In genomic region chr11:46594383-46594718, GRCh38 we compare ENCODE assay signal across 8 cellular contexts. TPM values are rescaled to one million over a fixed set of nuclear protein-coding genes. Genes with fewer than 3 reads are reported as not detected.
A peak's percentile ranks its signal among the peaks of the same experiment; 100 is the strongest.
DNase-seq lines count a peak whose midpoint lies in the region; ATAC-seq, FAIRE-seq and TF ChIP-seq lines count a peak whose summit lies in the region.

No MANE protein-coding gene starts in this region.

- no peak for FAIRE-seq in bronchial epithelial cell (lab: Jason Lieb, UNC)

- H3K4me3 ChIP-seq in HUES6 (ENCODE audit: low read depth, low read length) (peak overlapping the region; percentile 97), bronchial epithelial cell (ENCODE audit: low read depth, low read length) (peak overlapping the region; percentile 84), muscle layer of colon (ENCODE audit: low read depth in 1 of 2, low read length in 2 of 2) (peak overlapping the region; percentile 78 to 83)

- no peak for DNase-seq in bronchial epithelial cell (ENCODE audit: low read depth)
- DNase-seq in germinal center (ENCODE audit: low spot score) = no peak
- DNase-seq in NCI-H2107 treated with DMSO at 0.1 percent for 48 hours (lab: John Stamatoyannopoulos, UW; ENCODE audit: unreplicated experiment) = no peak
- DNase-seq in NCI-H69 (lab: John Stamatoyannopoulos, UW) = no peak

- no peaks in the 10 kb centered on the region for H3K27me3 ChIP-seq in HUES6 (ENCODE audit: control insufficient read depth, insufficient read depth, low read length)
- H3K27me3 ChIP-seq in bronchial epithelial cell (ENCODE audit: control insufficient read depth, insufficient read depth, low read length) = no peaks in the 10 kb centered on the region
- no peaks in the 10 kb centered on the region for H3K27me3 ChIP-seq in muscle layer of colon (ENCODE audit: control insufficient read depth in 1 of 2, insufficient read depth in 2 of 2, low read length in 2 of 2)

- ATAC-seq in HG02588 (IDR thresholded peaks at IDR 0.05; ENCODE audit: unreplicated experiment) = no peak

- H3K36me3 ChIP-seq in HUES6 (ENCODE audit: control insufficient read depth, insufficient read depth, low read length) (no peaks in the 10 kb centered on the region), bronchial epithelial cell (ENCODE audit: control insufficient read depth, insufficient read depth, low read length) (no peaks in the 10 kb centered on the region), muscle layer of colon (ENCODE audit: insufficient read depth, low read length) (no peaks in the 10 kb centered on the region)

- H3K4me1 ChIP-seq in HUES6 (ENCODE audit: control insufficient read depth, insufficient read depth, low read length) (peaks cover 13% of the 10 kb centered on the region), muscle layer of colon (ENCODE audit: insufficient read depth, low read length) (peaks cover 30% of the 10 kb centered on the region)

- TF ChIP-seq CTCF in 22Rv1 (IDR thresholded peaks at IDR 0.05) (no peak), bronchial epithelial cell (IDR thresholded peaks at IDR 0.05; ENCODE audit: insufficient read depth, low read length, severe bottlenecking) (no peak)

- H3K27ac ChIP-seq in 22Rv1 (peak overlapping the region; percentile 75), HUES6 (ENCODE audit: low read depth, low read length) (peak overlapping the region; percentile 90; the same call in 1 of the 2 replicates), muscle layer of colon (ENCODE audit: low read depth, low read length) (peak overlapping the region; percentile 71)

- no peaks in the 10 kb centered on the region for H3K9me3 ChIP-seq in HUES6 (ENCODE audit: control insufficient read depth, insufficient read depth, low read depth, low read length)
- no peaks in the 10 kb centered on the region for H3K9me3 ChIP-seq in muscle layer of colon (ENCODE audit: low read length)

- H3K9ac ChIP-seq in HUES6 (ENCODE audit: low read length) = peak overlapping the region; percentile 92
- H3K9ac ChIP-seq in muscle layer of colon (ENCODE audit: low read length) = peak overlapping the region; percentile 81

RNA-seq across cellular contexts. Expression of gene AMBRA1, which starts 0.5 kb away (rescaled TPM):
- 11.3 and 14.3 TPM in 2 replicates for total RNA-seq in bronchial epithelial cell

RNA-seq across cellular contexts. Expression of gene HARBI1, which starts 22.7 kb away (rescaled TPM):
- 8.4 and 10.4 TPM in 2 replicates for total RNA-seq in bronchial epithelial cell

RNA-seq across cellular contexts. Expression of gene ATG13, which starts 23.0 kb away (rescaled TPM):
- total RNA-seq in bronchial epithelial cell = 36.9 and 63.5 TPM in 2 replicates
